12 cellular contexts compared by ENCODE assay signal in genomic region chr19:46132508-46133100, GRCh38. TPM values are rescaled to one million over a fixed set of nuclear protein-coding genes. Genes with fewer than 3 reads are reported as not detected.
DNase-seq lines count a peak whose midpoint lies in the region; ATAC-seq, FAIRE-seq and TF ChIP-seq lines count a peak whose summit lies in the region.
"Had no signal": no experiment of that assay in that cellular context is flagged by ENCODE, and none has a peak within 500 bp of the region (broad histone marks: within the 10 kb centered on the region; RNA-seq: fewer than 3 reads in every experiment).

No MANE protein-coding gene starts in this region.

- POLR2A ChIA-PET in T-cell (lab: Charles Lee), result no interaction called here

- no peak overlapping the region for H3K4me3 Mint-ChIP-seq in T-cell

- H3K27ac ChIP-seq in angular gyrus (ENCODE audit: low read depth, low read length) (peak overlapping the region; percentile 75), right atrium auricular region (peak overlapping the region; percentile 64 to 93), rectal smooth muscle tissue (ENCODE audit: low read depth, low read length) (peak overlapping the region; percentile 77)

- intact Hi-C loops in posterior cingulate gyrus (cut with DNase I), result no loop called here

- H3K27me3 ChIP-seq in right atrium auricular region (no peaks in the 10 kb centered on the region), rectal smooth muscle tissue (ENCODE audit: control insufficient read depth, insufficient read depth, low read length) (no peaks in the 10 kb centered on the region)

- H3K4me3 ChIP-seq in right atrium auricular region, result peak overlapping the region in 1 of 2 donors; percentile 28
- H3K4me3 ChIP-seq in rectal smooth muscle tissue (ENCODE audit: low read length), result peak overlapping the region; percentile 27

- no peak for TF ChIP-seq POLR2A in GM12892 (IDR thresholded peaks at IDR 0.05; ENCODE audit: low read depth, low read length)

- no peaks in the 10 kb centered on the region for H3K9me3 Mint-ChIP-seq in T-cell

- H3K27ac Mint-ChIP-seq in T-cell, result no peak overlapping the region

- H3K36me3 ChIP-seq in right atrium auricular region (no peaks in the 10 kb centered on the region), rectal smooth muscle tissue (ENCODE audit: control insufficient read depth, insufficient read depth, low read length) (no peaks in the 10 kb centered on the region)

- DNase-seq in GM12892 (ENCODE audit: insufficient read length) (no peak), right atrium auricular region (ENCODE audit: low spot score) (no peak), T-cell (no peak), AG20443 (ENCODE audit: low spot score) (no peak), posterior cingulate gyrus (no peak), NCI-H1105 treated with DMSO at 0.1 percent for 48 hours (lab: John Stamatoyannopoulos, UW) (no peak)
- DNase-seq: stimulated activated CD8-positive, alpha-beta memory T cell treated with anti-CD3 and anti-CD28 coated beads, Interleukin-4, amount 100 ng/mL, for 48 hours had no signal

- peaks cover 50 to 58% of the 10 kb centered on the region in 2 donors for H3K27me3 Mint-ChIP-seq in T-cell

- no peaks in the 10 kb centered on the region for H3K9me3 ChIP-seq in right atrium auricular region

- no peak for ATAC-seq in T-cell (replicated peaks in 1 of 4)

- no peaks in the 10 kb centered on the region for H3K36me3 Mint-ChIP-seq in T-cell

- CTCF ChIA-PET in T-cell (lab: Charles Lee), result no interaction called here

- FAIRE-seq in GM12892 (lab: Jason Lieb, UNC), result peak; percentile 44
- FAIRE-seq: GM18507 had no signal

- H3K9ac ChIP-seq in rectal smooth muscle tissue (ENCODE audit: low read length), result no peak overlapping the region

- no peak for TF ChIP-seq CTCF in right atrium auricular region (IDR thresholded peaks at IDR 0.05)

- peaks cover 0 to 19% of the 10 kb centered on the region in 2 donors for H3K4me1 ChIP-seq in right atrium auricular region
- H3K4me1 ChIP-seq in rectal smooth muscle tissue (ENCODE audit: control insufficient read depth, insufficient read depth, low read length), result peaks cover 15% of the 10 kb centered on the region

- H3K4me1 Mint-ChIP-seq in T-cell, result no peaks in the 10 kb centered on the region

RNA-seq across cellular contexts. Expression of gene IGFL3, which starts 8.1 kb away (rescaled TPM):
- polyA plus RNA-seq in GM12892 (2012; ENCODE audit: missing spikeins), result not detected
- not detected for total RNA-seq in right atrium auricular region
- not detected for total RNA-seq in T-cell
- total RNA-seq: pulmonary artery endothelial cell; T-helper 2 cell treated with Interferon-gamma antibody and Interleukin-4, amounts not matched to agents 100 ng/mL and 5 ng/mL, for 36 hours had no signal

RNA-seq across cellular contexts. Expression of gene IGFL2, which starts 15.4 kb away (rescaled TPM):
- polyA plus RNA-seq in GM12892 (2012; ENCODE audit: missing spikeins), result not detected
- total RNA-seq in right atrium auricular region (1 to 10 TPM in 1 of 2 donors, not detected in 1; 1.8 TPM), T-cell (under 1 TPM in 1 of 5 donors, not detected in 4; 0.32 TPM)
- total RNA-seq: pulmonary artery endothelial cell had no signal
